Comparison of ENCODE assay signal across 1 cellular context in genomic region chr15:42490743-42491539, GRCh38.
TF ChIP-seq lines count a peak whose summit lies in the region.

Gene ZNF106 (minus strand): TSS chr15:42491141. CDS start chr15:42472289, 18,852 bp downstream.

TF ChIP-seq in K562, 482 proteins besides CTCF, POLR2A, EP300 and RAD21 (continued from another document and continues in another):
- TF ChIP-seq ZMIZ1 (IDR thresholded peaks at IDR 0.05; ENCODE audit: low read depth in 2 of 2, low read length in 2 of 2) (peak in 1 of 2 experiments; percentile 15; a peak in 1 of 4 replicates), PREB (CRISPR knock-in tag; IDR thresholded peaks at IDR 0.05) (0 out of 2 replicates have a peak, but pooled peaks have one; percentile 69), ZFX (CRISPR knock-in tag; IDR thresholded peaks at IDR 0.05) (peak; percentile 83), SIN3A (IDR thresholded peaks at IDR 0.05; ENCODE audit: borderline replicate concordance in 2 of 2, control insufficient read depth in 1 of 2, low read depth in 2 of 2, low read length in 2 of 2) (peak; percentile 71 to 83; a peak in 2 of 4 replicates), ZNF239 (CRISPR knock-in tag; IDR thresholded peaks at IDR 0.05) (no peak), BHLHE40 (IDR thresholded peaks at IDR 0.05; ENCODE audit: low read length) (peak; percentile 40; the same call in 1 of the 2 replicates), CSDE1 (IDR thresholded peaks at IDR 0.05) (peak in 1 of 2 experiments; percentile 54; a peak in 1 of 4 replicates), SOX6 (IDR thresholded peaks at IDR 0.05) (peak; percentile 78), MAFG (tag; conservative IDR thresholded peaks at IDR 0.05) (no peak), ELF4 (CRISPR knock-in tag; IDR thresholded peaks at IDR 0.05) (peak; percentile 90), ZNF280B (CRISPR knock-in tag; IDR thresholded peaks at IDR 0.05) (no peak), ZBTB33 (CRISPR knock-in tag; IDR thresholded peaks at IDR 0.05) (peak; percentile 41; the same call in 1 of the 2 replicates), JUN (IDR thresholded peaks at IDR 0.05; ENCODE audit: borderline replicate concordance, low read depth, low read length) (peak; percentile 59; the same call in 1 of the 2 replicates), JUN (CRISPR knock-in tag; IDR thresholded peaks at IDR 0.05; ENCODE audit: borderline replicate concordance) (no peak; the same call in 1 of the 2 replicates), GTF2B (IDR thresholded peaks at IDR 0.05; ENCODE audit: extremely low read depth, insufficient read length) (peak; percentile 57), FOXP4 (CRISPR knock-in tag; IDR thresholded peaks at IDR 0.05; ENCODE audit: borderline replicate concordance) (0 out of 2 replicates have a peak, but pooled peaks have one; percentile 55), ETV5 (CRISPR knock-in tag; IDR thresholded peaks at IDR 0.05; ENCODE audit: low read depth) (peak; percentile 7; the same call in 1 of the 2 replicates), ASH1L (IDR thresholded peaks at IDR 0.05; ENCODE audit: borderline replicate concordance, low read depth, partially characterized antibody) (peak; percentile 47), AFF1 (IDR thresholded peaks at IDR 0.05; ENCODE audit: low read depth in 1 of 2, partially characterized antibody in 2 of 2) (peak; percentile 66 to 79), RCOR1 (IDR thresholded peaks at IDR 0.05; ENCODE audit: borderline replicate concordance in 1 of 2, low read depth in 2 of 2, low read length in 2 of 2) (peak in 1 of 2 experiments; percentile 55; a peak in 1 of 4 replicates), XRCC5 (IDR thresholded peaks at IDR 0.05; ENCODE audit: low read depth, low read length) (peak; percentile 92), MEF2A (IDR thresholded peaks at IDR 0.05; ENCODE audit: control insufficient read depth, low read depth, low read length) (peak; percentile 64; the same call in 1 of the 2 replicates), ETS2 (tag; IDR thresholded peaks at IDR 0.05; ENCODE audit: borderline replicate concordance, poor library complexity, severe bottlenecking) (no peak), RBFOX2 (IDR thresholded peaks at IDR 0.05; ENCODE audit: low read depth, low read length) (peak; percentile 96), ZNF143 (CRISPR knock-in tag; IDR thresholded peaks at IDR 0.05) (no peak; the same call in 1 of the 2 replicates), NCOA2 (IDR thresholded peaks at IDR 0.05; ENCODE audit: partially characterized antibody in 2 of 2) (no peak), FOXJ2 (tag; IDR thresholded peaks at IDR 0.05) (peak; percentile 78; the same call in 1 of the 2 replicates), ESRRA (IDR thresholded peaks at IDR 0.05; ENCODE audit: borderline replicate concordance, low read depth) (peak; percentile 69; the same call in 1 of the 2 replicates), SMARCE1 (IDR thresholded peaks at IDR 0.05) (peak; percentile 31; the same call in 1 of the 2 replicates), THAP12 (CRISPR knock-in tag; IDR thresholded peaks at IDR 0.05) (peak; percentile 8; the same call in 1 of the 2 replicates), RB1 (IDR thresholded peaks at IDR 0.05; ENCODE audit: low read depth) (peak; percentile 48; the same call in 1 of the 2 replicates), TAF7 (tag; IDR thresholded peaks at IDR 0.05) (peak; percentile 96), ATF7 (IDR thresholded peaks at IDR 0.05) (peak; percentile 85), ELK3 (CRISPR knock-in tag; IDR thresholded peaks at IDR 0.05) (no peak)
